ENCODE assay signal across 14 cellular contexts in the genomic region with DNA sequence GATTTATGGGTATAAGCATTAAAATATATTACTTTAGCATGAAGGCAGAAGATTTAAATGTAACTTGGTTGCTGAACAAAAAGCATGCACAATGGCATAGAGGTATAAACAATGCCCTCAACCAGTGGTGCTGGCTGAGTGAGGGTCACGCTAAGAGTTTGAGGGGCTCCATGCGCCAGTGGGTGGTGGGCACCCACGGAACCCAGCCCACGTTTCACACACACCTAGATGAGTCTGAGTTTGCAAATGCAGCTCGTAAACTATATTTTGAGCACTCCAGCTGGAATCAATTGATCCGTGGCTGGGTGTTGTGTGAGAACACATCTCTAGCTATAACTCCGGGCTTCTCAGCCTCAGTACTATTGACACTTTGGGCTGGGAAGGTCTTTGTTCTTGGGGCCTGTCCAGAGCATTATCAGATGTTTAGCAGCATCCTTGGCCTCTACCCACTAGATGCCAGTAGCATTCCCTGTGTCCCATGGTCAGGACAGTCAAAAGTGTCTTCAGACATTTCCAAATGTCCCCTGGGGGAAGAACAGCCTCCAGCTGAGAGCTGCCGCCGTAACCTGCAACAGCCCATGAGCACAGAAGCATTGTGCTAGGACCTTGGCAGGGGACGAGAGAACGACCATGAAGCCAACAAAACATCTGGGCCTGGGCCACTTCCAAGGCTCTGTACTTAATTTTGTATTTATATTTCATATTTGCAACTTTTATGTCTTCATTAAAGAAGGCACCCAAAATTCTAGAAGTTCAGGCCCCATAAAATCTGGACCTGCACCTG.
A peak's percentile ranks its signal among the peaks of the same experiment; 100 is the strongest.
DNase-seq lines count a peak whose midpoint lies in the region; ATAC-seq lines count a peak whose summit lies in the region.
"Had no signal": no experiment of that assay in that cellular context is flagged by ENCODE, and none has a peak within 500 bp of the region (broad histone marks: within the 10 kb centered on the region; RNA-seq: fewer than 3 reads in every experiment).

No MANE protein-coding gene starts in this region.

- DNase-seq in activated effector memory CD4-positive, alpha-beta T cell treated with anti-CD3 and anti-CD28 coated beads, Interleukin-2, amount 50 U/mL, for 16 hours = peak; percentile 14
- DNase-seq in activated effector memory CD4-positive, alpha-beta T cell treated with Interleukin-2 at 50 U/mL for 16 hours = no peak
- DNase-seq in islet precursor cell (peak; percentile 21), posterior vena cava (ENCODE audit: low spot score) (peak; percentile 50), NCI-H1694 treated with DMSO at 0.1 percent for 48 hours (lab: John Stamatoyannopoulos, UW) (no peak), SW480 (ENCODE audit: low spot score) (no peak)
- DNase-seq: AML-193; Caco-2; CD4-positive, alpha-beta T cell; GM23248; HCEC 1CT had no signal

- ATAC-seq in HG02610 (IDR thresholded peaks at IDR 0.05; ENCODE audit: unreplicated experiment) = no peak
- ATAC-seq: A549, HepG2 had no signal

- intact Hi-C loops in posterior vena cava (cut with DNase I) = no loop called here

Comparison
In these comparisons a context has a peak if more than half of its experiments do, and no peak if none do; other contexts are left out.
1. DNase-seq: peak in activated effector memory CD4-positive, alpha-beta T cell treated with anti-CD3 and anti-CD28 coated beads, Interleukin-2, amount 50 U/mL, for 16 hours (single experiment), islet precursor cell (single experiment) and posterior vena cava (single experiment); none in activated effector memory CD4-positive, alpha-beta T cell treated with Interleukin-2 at 50 U/mL for 16 hours (single experiment), NCI-H1694 treated with DMSO at 0.1 percent for 48 hours (single experiment) and SW480 (single experiment).